Comparison of ENCODE assay signal across 1 cellular context in the genomic region with DNA sequence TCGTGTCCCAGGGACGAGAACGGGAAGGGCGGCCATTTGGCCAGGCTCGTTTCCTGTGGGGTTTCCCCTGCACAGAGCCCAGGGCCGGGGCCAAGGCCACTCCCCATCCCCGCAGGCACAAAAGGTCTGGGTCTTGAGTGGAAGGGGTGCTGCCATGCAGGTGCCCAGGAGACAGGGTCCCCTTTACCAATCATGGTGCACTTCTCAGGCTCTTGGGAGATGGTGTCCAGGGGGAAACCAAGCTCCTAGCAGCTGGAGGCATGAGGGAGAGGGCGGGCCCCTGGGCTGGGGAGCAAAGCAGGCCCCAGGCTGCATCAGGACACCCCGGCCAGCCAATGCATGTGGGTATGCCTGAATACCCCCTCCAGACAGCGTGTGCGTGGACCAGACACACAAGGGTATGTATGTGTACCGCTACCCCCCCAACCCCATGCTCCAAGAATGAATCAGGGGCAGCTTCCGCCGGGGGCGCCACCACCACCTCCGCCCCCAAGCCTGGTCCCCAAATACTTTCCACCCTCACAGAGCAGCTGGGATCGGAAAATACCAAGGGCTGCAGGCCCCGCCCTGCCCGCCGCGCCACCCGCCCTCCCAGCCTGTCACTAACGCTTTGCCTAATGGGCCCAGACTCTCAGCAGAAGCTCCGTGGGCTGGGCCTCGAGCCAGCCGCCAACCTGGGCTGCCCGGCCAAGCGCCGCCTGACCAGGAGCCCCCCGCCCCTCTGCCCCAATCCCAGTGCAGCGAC.
A peak's percentile ranks its signal among the peaks of the same experiment; 100 is the strongest.
TF ChIP-seq lines count a peak whose summit lies in the region.

No MANE protein-coding gene starts in this region.

TF ChIP-seq in K562, 482 proteins besides CTCF, POLR2A, EP300 and RAD21 (continued from another document):
- TF ChIP-seq, protein P1, sequence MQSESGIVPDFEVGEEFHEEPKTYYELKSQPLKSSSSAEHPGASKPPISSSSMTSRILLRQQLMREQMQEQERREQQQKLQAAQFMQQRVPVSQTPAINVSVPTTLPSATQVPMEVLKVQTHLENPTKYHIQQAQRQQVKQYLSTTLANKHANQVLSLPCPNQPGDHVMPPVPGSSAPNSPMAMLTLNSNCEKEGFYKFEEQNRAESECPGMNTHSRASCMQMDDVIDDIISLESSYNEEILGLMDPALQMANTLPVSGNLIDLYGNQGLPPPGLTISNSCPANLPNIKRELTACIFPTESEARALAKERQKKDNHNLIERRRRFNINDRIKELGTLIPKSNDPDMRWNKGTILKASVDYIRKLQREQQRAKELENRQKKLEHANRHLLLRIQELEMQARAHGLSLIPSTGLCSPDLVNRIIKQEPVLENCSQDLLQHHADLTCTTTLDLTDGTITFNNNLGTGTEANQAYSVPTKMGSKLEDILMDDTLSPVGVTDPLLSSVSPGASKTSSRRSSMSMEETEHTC (IDR thresholded peaks at IDR 0.05): no peak
- TF ChIP-seq ETS2 (tag; IDR thresholded peaks at IDR 0.05; ENCODE audit: borderline replicate concordance, poor library complexity, severe bottlenecking): no peak
- TF ChIP-seq, protein P2, sequence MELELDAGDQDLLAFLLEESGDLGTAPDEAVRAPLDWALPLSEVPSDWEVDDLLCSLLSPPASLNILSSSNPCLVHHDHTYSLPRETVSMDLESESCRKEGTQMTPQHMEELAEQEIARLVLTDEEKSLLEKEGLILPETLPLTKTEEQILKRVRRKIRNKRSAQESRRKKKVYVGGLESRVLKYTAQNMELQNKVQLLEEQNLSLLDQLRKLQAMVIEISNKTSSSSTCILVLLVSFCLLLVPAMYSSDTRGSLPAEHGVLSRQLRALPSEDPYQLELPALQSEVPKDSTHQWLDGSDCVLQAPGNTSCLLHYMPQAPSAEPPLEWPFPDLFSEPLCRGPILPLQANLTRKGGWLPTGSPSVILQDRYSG (tag; conservative IDR thresholded peaks at IDR 0.05; ENCODE audit: low read depth): no peak; the same call in 1 of the 2 replicates
- no peak for TF ChIP-seq ZNF696 (CRISPR knock-in tag; conservative IDR thresholded peaks at IDR 0.05)
- no peak for TF ChIP-seq HMG20B (CRISPR knock-in tag; IDR thresholded peaks at IDR 0.05)
- TF ChIP-seq CREBBP (IDR thresholded peaks at IDR 0.05; ENCODE audit: low read depth, low read length): no peak
- peak; percentile 76 for TF ChIP-seq SUPT5H (IDR thresholded peaks at IDR 0.05)
- TF ChIP-seq HNRNPH1 (optimal IDR thresholded peaks at IDR 0.05; ENCODE audit: low read depth, low read length): no peak
- no peak for TF ChIP-seq ZNF408 (CRISPR knock-in tag; IDR thresholded peaks at IDR 0.05; ENCODE audit: low read depth)
- TF ChIP-seq, protein P3, sequence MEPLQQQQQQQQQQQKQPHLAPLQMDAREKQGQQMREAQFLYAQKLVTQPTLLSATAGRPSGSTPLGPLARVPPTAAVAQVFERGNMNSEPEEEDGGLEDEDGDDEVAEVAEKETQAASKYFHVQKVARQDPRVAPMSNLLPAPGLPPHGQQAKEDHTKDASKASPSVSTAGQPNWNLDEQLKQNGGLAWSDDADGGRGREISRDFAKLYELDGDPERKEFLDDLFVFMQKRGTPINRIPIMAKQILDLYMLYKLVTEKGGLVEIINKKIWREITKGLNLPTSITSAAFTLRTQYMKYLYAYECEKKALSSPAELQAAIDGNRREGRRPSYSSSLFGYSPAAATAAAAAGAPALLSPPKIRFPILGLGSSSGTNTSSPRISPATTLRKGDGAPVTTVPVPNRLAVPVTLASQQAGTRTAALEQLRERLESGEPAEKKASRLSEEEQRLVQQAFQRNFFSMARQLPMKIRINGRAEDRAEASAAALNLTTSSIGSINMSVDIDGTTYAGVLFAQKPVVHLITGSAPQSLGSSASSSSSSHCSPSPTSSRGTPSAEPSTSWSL (CRISPR knock-in tag; IDR thresholded peaks at IDR 0.05; ENCODE audit: borderline replicate concordance): no peak
- no peak for TF ChIP-seq PTTG1 (tag; IDR thresholded peaks at IDR 0.05; ENCODE audit: low read depth)
- TF ChIP-seq EGR1 (conservative IDR thresholded peaks at IDR 0.05): peak; percentile 51; the same call in 1 of the 2 replicates
- TF ChIP-seq, protein P4, sequence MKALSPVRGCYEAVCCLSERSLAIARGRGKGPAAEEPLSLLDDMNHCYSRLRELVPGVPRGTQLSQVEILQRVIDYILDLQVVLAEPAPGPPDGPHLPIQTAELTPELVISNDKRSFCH (CRISPR knock-in tag; IDR thresholded peaks at IDR 0.05): no peak
- TF ChIP-seq, protein P4 (tag; IDR thresholded peaks at IDR 0.05): no peak
- no peak for TF ChIP-seq ZNF184 (CRISPR knock-in tag; IDR thresholded peaks at IDR 0.05)
- TF ChIP-seq POLR2AphosphoS2 (IDR thresholded peaks at IDR 0.05; ENCODE audit: low read length): peak; percentile 61; the same call in 1 of the 2 replicates
- TF ChIP-seq LARP7 (IDR thresholded peaks at IDR 0.05): no peak
- TF ChIP-seq STAT5A (IDR thresholded peaks at IDR 0.05; ENCODE audit: borderline replicate concordance, low read length): no peak
- no peak for TF ChIP-seq FOXK2 (conservative IDR thresholded peaks at IDR 0.05 in 1 of 2, IDR thresholded peaks at IDR 0.05 in 1 of 2; ENCODE audit: low read depth in 2 of 2)
- no peak for TF ChIP-seq ARID2 (IDR thresholded peaks at IDR 0.05)
- TF ChIP-seq RNF2 (IDR thresholded peaks at IDR 0.05): 0 out of 2 replicates have a peak, but pooled peaks have one; percentile 40
- no peak for TF ChIP-seq PPARD (CRISPR knock-in tag; IDR thresholded peaks at IDR 0.05)
- no peak for TF ChIP-seq MEF2D (tag; conservative IDR thresholded peaks at IDR 0.05; ENCODE audit: low read depth)
- TF ChIP-seq ZNF507 (tag; conservative IDR thresholded peaks at IDR 0.05): no peak
